In the genomic region with DNA sequence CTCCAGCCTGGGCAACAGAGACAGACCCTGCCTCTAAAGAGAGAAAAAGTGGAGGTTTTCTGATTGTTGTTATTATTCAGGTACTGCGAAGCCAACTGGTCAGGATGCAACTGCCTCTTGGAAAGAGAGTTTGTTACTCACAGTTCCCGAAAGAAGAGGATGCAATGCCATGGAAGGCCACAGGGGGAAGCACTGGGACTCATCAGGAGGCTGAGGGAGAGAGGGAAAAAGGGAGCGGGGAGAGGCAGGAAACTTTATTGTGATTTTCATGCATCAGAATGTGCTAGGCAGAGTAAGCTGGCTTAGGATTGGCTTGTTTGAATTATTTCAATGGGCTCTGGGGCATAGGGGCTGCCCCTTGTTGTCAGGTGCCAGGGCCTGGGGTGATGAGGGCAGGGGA, we compare ENCODE assay signal across 1 cellular context.
TF ChIP-seq lines count a peak whose summit lies in the region.

No MANE protein-coding gene starts in this region.

TF ChIP-seq in K562, 482 proteins besides CTCF, POLR2A, EP300 and RAD21:
- TF ChIP-seq, protein P1, sequence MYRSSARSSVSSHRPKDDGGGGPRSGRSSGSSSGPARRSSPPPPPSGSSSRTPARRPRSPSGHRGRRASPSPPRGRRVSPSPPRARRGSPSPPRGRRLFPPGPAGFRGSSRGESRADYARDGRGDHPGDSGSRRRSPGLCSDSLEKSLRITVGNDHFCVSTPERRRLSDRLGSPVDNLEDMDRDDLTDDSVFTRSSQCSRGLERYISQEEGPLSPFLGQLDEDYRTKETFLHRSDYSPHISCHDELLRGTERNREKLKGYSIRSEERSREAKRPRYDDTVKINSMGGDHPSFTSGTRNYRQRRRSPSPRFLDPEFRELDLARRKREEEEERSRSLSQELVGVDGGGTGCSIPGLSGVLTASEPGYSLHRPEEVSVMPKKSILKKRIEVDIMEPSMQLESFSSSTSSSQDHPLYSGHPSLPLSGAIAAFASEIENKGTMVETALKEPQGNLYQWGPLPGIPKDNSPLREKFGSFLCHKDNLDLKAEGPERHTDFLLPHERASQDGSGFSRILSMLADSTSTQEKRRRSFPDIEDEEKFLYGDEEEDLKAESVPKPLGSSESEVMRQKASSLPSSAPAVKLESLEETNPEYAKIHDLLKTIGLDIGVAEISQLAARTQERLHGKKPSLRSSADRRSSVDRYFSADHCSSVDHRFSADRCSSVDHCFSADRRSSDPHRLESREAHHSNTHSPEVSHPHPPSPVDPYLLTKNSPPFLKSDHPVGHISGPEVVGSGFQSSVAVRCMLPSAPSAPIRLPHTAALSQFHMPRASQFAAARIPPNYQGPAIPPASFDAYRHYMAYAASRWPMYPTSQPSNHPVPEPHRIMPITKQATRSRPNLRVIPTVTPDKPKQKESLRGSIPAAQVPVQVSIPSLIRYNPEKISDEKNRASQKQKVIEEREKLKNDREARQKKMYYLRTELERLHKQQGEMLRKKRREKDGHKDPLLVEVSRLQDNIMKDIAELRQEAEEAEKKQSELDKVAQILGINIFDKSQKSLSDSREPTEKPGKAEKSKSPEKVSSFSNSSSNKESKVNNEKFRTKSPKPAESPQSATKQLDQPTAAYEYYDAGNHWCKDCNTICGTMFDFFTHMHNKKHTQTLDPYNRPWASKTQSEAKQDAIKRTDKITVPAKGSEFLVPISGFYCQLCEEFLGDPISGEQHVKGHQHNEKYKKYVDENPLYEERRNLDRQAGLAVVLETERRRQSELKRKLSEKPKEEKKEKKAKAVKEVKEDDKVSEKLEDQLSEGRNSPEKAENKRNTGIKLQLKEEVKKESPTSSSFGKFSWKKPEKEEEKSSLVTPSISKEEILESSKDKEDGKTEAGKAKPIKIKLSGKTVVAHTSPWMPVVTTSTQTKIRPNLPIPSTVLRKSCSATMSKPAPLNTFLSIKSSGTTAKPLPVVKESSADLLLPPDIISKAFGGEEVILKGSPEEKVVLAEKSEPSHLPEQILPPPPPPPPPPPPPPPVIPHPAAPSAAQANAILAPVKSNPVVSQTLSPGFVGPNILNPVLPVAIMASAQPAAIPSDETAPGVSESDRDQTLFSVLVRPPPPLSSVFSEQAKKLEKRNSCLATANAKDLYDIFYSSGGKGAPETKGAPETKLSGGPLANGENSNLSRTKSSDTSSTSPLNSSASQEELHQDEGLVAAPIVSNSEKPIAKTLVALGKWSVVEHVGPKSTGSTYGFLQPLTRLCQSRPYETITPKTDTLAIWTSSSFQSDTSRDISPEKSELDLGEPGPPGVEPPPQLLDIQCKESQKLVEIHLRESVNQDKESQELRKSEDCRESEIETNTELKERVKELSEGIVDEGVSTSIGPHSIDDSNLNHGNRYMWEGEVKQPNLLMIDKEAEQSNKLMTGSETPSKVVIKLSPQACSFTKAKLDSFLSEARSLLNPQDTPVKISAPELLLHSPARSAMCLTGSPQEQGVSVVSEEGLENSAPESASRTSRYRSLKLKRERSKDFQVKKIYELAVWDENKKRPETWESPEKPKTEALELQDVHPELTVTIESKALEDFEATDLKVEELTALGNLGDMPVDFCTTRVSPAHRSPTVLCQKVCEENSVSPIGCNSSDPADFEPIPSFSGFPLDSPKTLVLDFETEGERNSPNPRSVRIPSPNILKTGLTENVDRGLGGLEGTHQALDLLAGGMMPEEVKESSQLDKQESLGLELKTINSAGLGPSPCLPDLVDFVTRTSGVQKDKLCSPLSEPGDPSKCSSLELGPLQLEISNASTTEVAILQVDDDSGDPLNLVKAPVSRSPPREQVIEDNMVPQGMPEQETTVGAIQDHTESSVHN (IDR thresholded peaks at IDR 0.05; ENCODE audit: borderline replicate concordance in 1 of 2, low read depth in 1 of 2) = no peak
- TF ChIP-seq U2AF2 (optimal IDR thresholded peaks at IDR 0.05; ENCODE audit: low read depth, low read length) = no peak
